13 cellular contexts compared by ENCODE assay signal in genomic region chr18:3067213-3068118, GRCh38. TPM values are rescaled to one million over a fixed set of nuclear protein-coding genes. Genes with fewer than 3 reads are reported as not detected.
DNase-seq lines count a peak whose midpoint lies in the region; ATAC-seq and TF ChIP-seq lines count a peak whose summit lies in the region.
"Had no signal": no experiment of that assay in that cellular context is flagged by ENCODE, and none has a peak within 500 bp of the region (broad histone marks: within the 10 kb centered on the region; RNA-seq: fewer than 3 reads in every experiment).

No MANE protein-coding gene starts in this region.

- H2AFZ ChIP-seq in fibroblast of lung (ENCODE audit: low read length) = peak overlapping the region; percentile 8

- H3K79me2 ChIP-seq in fibroblast of lung (ENCODE audit: control insufficient read depth, insufficient read depth, low read length) = no peaks in the 10 kb centered on the region

- CTCF ChIA-PET in activated naive CD4-positive, alpha-beta T cell treated with anti-CD3 and anti-CD28 coated beads, Interleukin-2, amount 10 ng/mL, durations not matched to agents 7 days and 5 days (lab: Charles Lee) = no interaction called here
- CTCF ChIA-PET in activated CD4-positive, alpha-beta memory T cell treated with anti-CD3 and anti-CD28 coated beads for 36 hours (lab: Charles Lee) = interaction anchor here (1.0 kb wide), 1 partner anchor 28 kb away, joined by 3 read pairs; no protein-coding TSS in a partner anchor

- H3K4me3 Mint-ChIP-seq in activated naive CD4-positive, alpha-beta T cell treated with anti-CD3 and anti-CD28 coated beads, Interleukin-2, amount 10 ng/mL, durations not matched to agents 7 days and 5 days = peak overlapping the region; percentile 53
- H3K4me3 Mint-ChIP-seq in activated CD4-positive, alpha-beta memory T cell treated with anti-CD3 and anti-CD28 coated beads for 36 hours = peak overlapping the region; percentile 31
- H3K4me3 Mint-ChIP-seq in stimulated activated naive B cell treated with anti-CD40 and anti-IgM and Interleukin-4, amounts not matched to agents 10 μg/mL and 1 μg/mL and 100 μg/mL, for 72 hours = peak overlapping the region; percentile 25 to 33

- H3K27ac ChIP-seq in fibroblast of lung (ENCODE audit: insufficient read depth, low read length) = no peak overlapping the region
- H3K27ac ChIP-seq: coronary artery had no signal

- POLR2A ChIA-PET in activated CD4-positive, alpha-beta memory T cell treated with anti-CD3 and anti-CD28 coated beads for 36 hours (lab: Charles Lee) = no interaction called here

- TF ChIP-seq CTCF in fibroblast of lung (conservative IDR thresholded peaks at IDR 0.05 in 1 of 2, IDR thresholded peaks at IDR 0.05 in 1 of 2; ENCODE audit: low read depth in 1 of 2, low read length in 2 of 2) (no peak), foreskin fibroblast (IDR thresholded peaks at IDR 0.05; ENCODE audit: low read depth, low read length) (no peak)

- no peak overlapping the region for H3K9ac ChIP-seq in fibroblast of lung (ENCODE audit: insufficient read depth, low read length)

- H3K4me1 Mint-ChIP-seq in activated naive CD4-positive, alpha-beta T cell treated with anti-CD3 and anti-CD28 coated beads, Interleukin-2, amount 10 ng/mL, durations not matched to agents 7 days and 5 days = peaks cover 51% of the 10 kb centered on the region
- peaks cover 45% of the 10 kb centered on the region for H3K4me1 Mint-ChIP-seq in activated CD4-positive, alpha-beta memory T cell treated with anti-CD3 and anti-CD28 coated beads for 36 hours (ENCODE audit: low read depth)
- H3K4me1 Mint-ChIP-seq in stimulated activated naive B cell treated with anti-CD40 and anti-IgM and Interleukin-4, amounts not matched to agents 10 μg/mL and 1 μg/mL and 100 μg/mL, for 72 hours = peaks cover 14 to 20% of the 10 kb centered on the region in 2 donors

- no peaks in the 10 kb centered on the region for H3K9me3 ChIP-seq in fibroblast of lung (ENCODE audit: control insufficient read depth, insufficient read depth, low read depth, low read length)

- H3K36me3 Mint-ChIP-seq in activated naive CD4-positive, alpha-beta T cell treated with anti-CD3 and anti-CD28 coated beads, Interleukin-2, amount 10 ng/mL, durations not matched to agents 7 days and 5 days = no peaks in the 10 kb centered on the region
- H3K36me3 Mint-ChIP-seq in activated CD4-positive, alpha-beta memory T cell treated with anti-CD3 and anti-CD28 coated beads for 36 hours = no peaks in the 10 kb centered on the region
- H3K36me3 Mint-ChIP-seq in stimulated activated naive B cell treated with anti-CD40 and anti-IgM and Interleukin-4, amounts not matched to agents 10 μg/mL and 1 μg/mL and 100 μg/mL, for 72 hours = peaks cover 0 to 2% of the 10 kb centered on the region in 2 donors

- H3K27ac Mint-ChIP-seq in activated naive CD4-positive, alpha-beta T cell treated with anti-CD3 and anti-CD28 coated beads, Interleukin-2, amount 10 ng/mL, durations not matched to agents 7 days and 5 days = peak overlapping the region; percentile 86
- H3K27ac Mint-ChIP-seq in activated CD4-positive, alpha-beta memory T cell treated with anti-CD3 and anti-CD28 coated beads for 36 hours = no peak overlapping the region
- H3K27ac Mint-ChIP-seq in stimulated activated naive B cell treated with anti-CD40 and anti-IgM and Interleukin-4, amounts not matched to agents 10 μg/mL and 1 μg/mL and 100 μg/mL, for 72 hours = no peak overlapping the region

- peak overlapping the region in 1 of 4 experiments; percentile 19 for H3K4me3 ChIP-seq in fibroblast of lung (replicated peaks in 1 of 4; ENCODE audit: control extremely low read depth in 1 of 4, insufficient read depth in 1 of 4, low read depth in 3 of 4, low read length in 4 of 4)
- no peak overlapping the region for H3K4me3 ChIP-seq in foreskin fibroblast (ENCODE audit: low read depth in 1 of 2, low read length in 2 of 2)
- H3K4me3 ChIP-seq: coronary artery had no signal

- H3K27me3 ChIP-seq in fibroblast of lung (ENCODE audit: control insufficient read depth, insufficient read depth, low read length) = no peaks in the 10 kb centered on the region

- ATAC-seq in stimulated activated naive B cell treated with anti-CD40 and anti-IgM and Interleukin-4, amounts not matched to agents 10 μg/mL and 1 μg/mL and 100 μg/mL, for 72 hours (replicated peaks) = no peak
- ATAC-seq in Right ventricle myocardium inferior = no peak

- intact Hi-C loops in activated CD4-positive, alpha-beta memory T cell treated with anti-CD3 and anti-CD28 coated beads for 36 hours (cut with micrococcal nuclease) = no loop called here
- intact Hi-C loops in Right ventricle myocardium inferior (cut with DNase I) = no loop called here

- H3K9me3 Mint-ChIP-seq in activated naive CD4-positive, alpha-beta T cell treated with anti-CD3 and anti-CD28 coated beads, Interleukin-2, amount 10 ng/mL, durations not matched to agents 7 days and 5 days = no peaks in the 10 kb centered on the region
- no peaks in the 10 kb centered on the region for H3K9me3 Mint-ChIP-seq in activated CD4-positive, alpha-beta memory T cell treated with anti-CD3 and anti-CD28 coated beads for 36 hours
- H3K9me3 Mint-ChIP-seq in stimulated activated naive B cell treated with anti-CD40 and anti-IgM and Interleukin-4, amounts not matched to agents 10 μg/mL and 1 μg/mL and 100 μg/mL, for 72 hours = no peaks in the 10 kb centered on the region

- H4K20me1 ChIP-seq in fibroblast of lung (ENCODE audit: control insufficient read depth, extremely low read depth, insufficient read depth, low read length) = no peaks in the 10 kb centered on the region

- H3K4me2 ChIP-seq in fibroblast of lung (ENCODE audit: extremely low read depth, insufficient read depth, low read length) = no peak overlapping the region

- peak; percentile 41 for DNase-seq in activated naive CD4-positive, alpha-beta T cell treated with anti-CD3 and anti-CD28 coated beads, Interleukin-2, amount 10 ng/mL, durations not matched to agents 7 days and 5 days
- DNase-seq in activated naive CD4-positive, alpha-beta T cell treated with Interleukin-2 at 50 U/mL for 16 hours = no peak
- no peak for DNase-seq in activated CD4-positive, alpha-beta memory T cell treated with anti-CD3 and anti-CD28 coated beads for 36 hours
- no peak for DNase-seq in fibroblast of lung (ENCODE audit: low read depth in 2 of 2)
- DNase-seq in stimulated activated naive B cell treated with anti-CD40 and anti-IgM and Interleukin-4, amounts not matched to agents 10 μg/mL and 1 μg/mL and 100 μg/mL, for 72 hours = no peak
- no peak for DNase-seq in foreskin fibroblast
- no peak for DNase-seq in NCI-H2227 treated with DMSO at 0.1 percent for 48 hours (lab: John Stamatoyannopoulos, UW)
- no peak for DNase-seq in Right ventricle myocardium inferior (ENCODE audit: missing footprints)
- DNase-seq: activated CD4-positive, alpha-beta T cell treated with anti-CD3 and anti-CD28 coated beads for 1 hour; Kasumi-1; NCI-H2081; SW 1271 had no signal

- no peaks in the 10 kb centered on the region for H3K4me1 ChIP-seq in fibroblast of lung (ENCODE audit: control insufficient read depth, extremely low read depth, insufficient read depth, low read length)

- no peaks in the 10 kb centered on the region for H3K27me3 Mint-ChIP-seq in activated naive CD4-positive, alpha-beta T cell treated with anti-CD3 and anti-CD28 coated beads, Interleukin-2, amount 10 ng/mL, durations not matched to agents 7 days and 5 days
- no peaks in the 10 kb centered on the region for H3K27me3 Mint-ChIP-seq in activated CD4-positive, alpha-beta memory T cell treated with anti-CD3 and anti-CD28 coated beads for 36 hours
- H3K27me3 Mint-ChIP-seq in stimulated activated naive B cell treated with anti-CD40 and anti-IgM and Interleukin-4, amounts not matched to agents 10 μg/mL and 1 μg/mL and 100 μg/mL, for 72 hours = no peaks in the 10 kb centered on the region

- H3K36me3 ChIP-seq in fibroblast of lung (ENCODE audit: control insufficient read depth, insufficient read depth, low read length) = no peaks in the 10 kb centered on the region

RNA-seq across cellular contexts. Expression of gene LPIN2, which starts 54.5 kb away (rescaled TPM):
- total RNA-seq in activated CD4-positive, alpha-beta memory T cell treated with anti-CD3 and anti-CD28 coated beads for 36 hours = 100 to 1,000 TPM; 102 to 107 TPM
- total RNA-seq in fibroblast of lung = 36.7 and 51.0 TPM in 2 replicates
- polyA plus RNA-seq in fibroblast of lung = 46.9 and 58.1 TPM in 2 replicates
- polyA plus RNA-seq in fibroblast of lung (2012) = 23.3 and 29.5 TPM in 2 replicates
- polyA minus RNA-seq in fibroblast of lung (ENCODE audit: low replicate concordance) = 30.5 and 37.2 TPM in 2 replicates
- total RNA-seq in Right ventricle myocardium inferior = 9.9 TPM
